Comparison of ENCODE assay signal across 8 cellular contexts in genomic region chr20:59031326-59032022, GRCh38. TPM values are rescaled to one million over a fixed set of nuclear protein-coding genes. Genes with fewer than 3 reads are reported as not detected.
DNase-seq lines count a peak whose midpoint lies in the region; ATAC-seq and TF ChIP-seq lines count a peak whose summit lies in the region.

No MANE protein-coding gene starts in this region.

- H2BK120ac ChIP-seq in trophoblast cell (ENCODE audit: insufficient read depth, low read length, poor library complexity): peak overlapping the region; percentile 99

- H4K12ac ChIP-seq in trophoblast cell (ENCODE audit: low read depth, low read length): peak overlapping the region; percentile 98

- H3K36me3 ChIP-seq in Peyer's patch (peaks cover 0 to 55% (median 0%) of the 10 kb centered on the region in 3 donors), trophoblast cell (ENCODE audit: control insufficient read depth in 1 of 2, insufficient read depth in 2 of 2, low read length in 2 of 2) (peaks cover 6 to 22% of the 10 kb centered on the region in 2 experiments)

- peak overlapping the region; percentile 91 for H2BK5ac ChIP-seq in trophoblast cell (ENCODE audit: low read depth, low read length, poor library complexity)

- H2AK5ac ChIP-seq in trophoblast cell (ENCODE audit: low read length): peak overlapping the region; percentile 91

- H3K9me3 ChIP-seq in Peyer's patch (no peaks in the 10 kb centered on the region), trophoblast cell (ENCODE audit: insufficient read depth, low read depth, low read length) (no peaks in the 10 kb centered on the region)

- no peak for TF ChIP-seq CTCF in Peyer's patch (IDR thresholded peaks at IDR 0.05)
- TF ChIP-seq CTCF in epithelial cell of esophagus (IDR thresholded peaks at IDR 0.05; ENCODE audit: insufficient read depth, low read depth, low read length, missing control alignments): no peak

- H3K27me3 ChIP-seq in Peyer's patch (no peaks in the 10 kb centered on the region), trophoblast cell (ENCODE audit: insufficient read depth, low read length) (no peaks in the 10 kb centered on the region)

- ATAC-seq in GM19397 (IDR thresholded peaks at IDR 0.05; ENCODE audit: unreplicated experiment): no peak
- no peak for ATAC-seq in GM19467 (IDR thresholded peaks at IDR 0.05; ENCODE audit: unreplicated experiment)
- no peak for ATAC-seq in HG03571 (IDR thresholded peaks at IDR 0.05; ENCODE audit: unreplicated experiment)

- H3K27ac ChIP-seq in Peyer's patch (peak overlapping the region; percentile 87 to 95 (median 92)), trophoblast cell (ENCODE audit: low read depth, low read length) (no peak overlapping the region)

- peak overlapping the region; percentile 98 for H4K8ac ChIP-seq in trophoblast cell (ENCODE audit: low read depth, low read length)

- peaks cover 6% of the 10 kb centered on the region for H3K79me1 ChIP-seq in trophoblast cell (ENCODE audit: low read length)

- WGBS in trophoblast cell (ENCODE audit: extremely low coverage, insufficient coverage, insufficient read length): no CpG with 5 or more reads among the region's 18 CpGs

- H3K14ac ChIP-seq in trophoblast cell (ENCODE audit: low read length): peak overlapping the region; percentile 100

- peak overlapping the region; percentile 70 for H3K23ac ChIP-seq in trophoblast cell (ENCODE audit: low read length)

- H3K4me1 ChIP-seq in Peyer's patch: peaks cover 0 to 41% (median 11%) of the 10 kb centered on the region in 4 donors
- H3K4me1 ChIP-seq in trophoblast cell (ENCODE audit: control insufficient read depth in 1 of 2, insufficient read depth in 2 of 2, low read length in 2 of 2): peaks cover 4 to 5% of the 10 kb centered on the region in 2 experiments

- peak in 1 of 2 donors; percentile 17 for TF ChIP-seq POLR2A in Peyer's patch (IDR thresholded peaks at IDR 0.05)

- H3K9ac ChIP-seq in trophoblast cell (ENCODE audit: low read length): peak overlapping the region; percentile 97

- H2BK12ac ChIP-seq in trophoblast cell (ENCODE audit: low read length): peak overlapping the region; percentile 17

- peak overlapping the region; percentile 71 for H3K4me2 ChIP-seq in trophoblast cell (ENCODE audit: low read length)

- H3K4me3 ChIP-seq in Peyer's patch (peak overlapping the region; percentile 62 to 88 (median 76)), epithelial cell of esophagus (ENCODE audit: low read length) (peak overlapping the region; percentile 78), trophoblast cell (ENCODE audit: low read depth, low read length) (peak overlapping the region; percentile 92)

- peak overlapping the region; percentile 100 for H4K91ac ChIP-seq in trophoblast cell (ENCODE audit: low read depth, low read length)

- peak overlapping the region; percentile 100 for H3K18ac ChIP-seq in trophoblast cell (ENCODE audit: low read length)

- peak overlapping the region; percentile 100 for H2AFZ ChIP-seq in trophoblast cell (ENCODE audit: insufficient read depth, low read length, poor library complexity)

- DNase-seq in NCI-H2227 (lab: John Stamatoyannopoulos, UW; ENCODE audit: unreplicated experiment) (peak; percentile 50), NCI-H2227 treated with DMSO at 0.1 percent for 48 hours (lab: John Stamatoyannopoulos, UW) (no peak), Peyer's patch (peak in 1 of 3 donors; percentile 65), epithelial cell of esophagus (ENCODE audit: low read depth) (no peak), trophoblast cell (peak in 1 of 2 donors; percentile 42)

- peak overlapping the region; percentile 98 for H3K4ac ChIP-seq in trophoblast cell (ENCODE audit: low read depth, low read length)

- peaks cover 9% of the 10 kb centered on the region for H3K79me2 ChIP-seq in trophoblast cell (ENCODE audit: control insufficient read depth, insufficient read depth, low read length, poor library complexity)

RNA-seq across cellular contexts. Expression of gene ATP5F1E, which starts 0.7 kb away (rescaled TPM):
- total RNA-seq in Peyer's patch: 10 to 100 TPM; 20.6 to 34.0 (median 26.8) TPM
- 59.8 and 60.8 TPM in 2 replicates for polyA plus RNA-seq in trophoblast cell (2013)

RNA-seq across cellular contexts. Expression of gene PRELID3B, which starts 11.1 kb away (rescaled TPM):
- 100 to 1,000 TPM in 2 of 4 donors, 10 to 100 TPM in 2; 44.6 to 148 (median 86.5) TPM for total RNA-seq in Peyer's patch
- polyA plus RNA-seq in trophoblast cell (2013): 15.5 and 16.5 TPM in 2 replicates

RNA-seq across cellular contexts. Expression of gene TUBB1, which starts 12.2 kb away (rescaled TPM):
- not detected for total RNA-seq in Peyer's patch
- 0.12 TPM in 2 replicates for polyA plus RNA-seq in trophoblast cell (2013)

RNA-seq across cellular contexts. Expression of gene CTSZ, which starts 24.4 kb away (rescaled TPM):
- 100 to 1,000 TPM in 3 of 4 donors, 10 to 100 TPM in 1; 78.4 to 310 (median 274) TPM for total RNA-seq in Peyer's patch
- 62.0 and 62.5 TPM in 2 replicates for polyA plus RNA-seq in trophoblast cell (2013)

RNA-seq across cellular contexts. Expression of gene NELFCD, which starts 50.4 kb away (rescaled TPM):
- 10 to 100 TPM; 39.6 to 98.2 (median 65.1) TPM for total RNA-seq in Peyer's patch
- 40.7 and 44.1 TPM in 2 replicates for polyA plus RNA-seq in trophoblast cell (2013)
